In genomic region chr2:218694405-218695145, GRCh38 we compare ENCODE assay signal across 1 cellular context.
A peak's percentile ranks its signal among the peaks of the same experiment; 100 is the strongest.
TF ChIP-seq lines count a peak whose summit lies in the region.

No MANE protein-coding gene starts in this region.

TF ChIP-seq in GM12878, 131 proteins besides CTCF, POLR2A, EP300 and RAD21:
- TF ChIP-seq NR2C2 (IDR thresholded peaks at IDR 0.05; ENCODE audit: borderline replicate concordance, control insufficient read depth, insufficient read length, low read depth), result no peak
- TF ChIP-seq NR2F1 (conservative IDR thresholded peaks at IDR 0.05), result 0 out of 2 replicates have a peak, but pooled peaks have one; percentile 29
